ENCODE assay signal across 20 cellular contexts in the genomic region with DNA sequence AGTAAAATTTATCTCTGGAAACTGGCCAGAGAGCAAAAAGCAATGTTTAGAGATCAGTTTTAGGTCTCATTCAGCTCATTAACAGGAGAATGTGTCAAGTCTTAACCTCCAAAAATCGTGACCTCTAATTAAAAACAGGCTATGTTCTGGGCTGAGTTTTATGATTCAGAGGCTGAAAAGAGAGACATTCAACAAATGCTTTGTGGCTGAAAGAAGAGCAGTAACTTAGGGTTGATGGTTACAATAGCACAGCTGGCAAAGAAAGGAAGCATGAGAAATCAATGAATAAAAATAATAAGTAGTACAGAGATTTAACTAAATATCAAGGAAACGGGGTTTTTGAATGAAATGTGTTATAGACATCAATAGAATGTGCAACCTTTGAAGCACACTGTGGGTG. TPM values are rescaled to one million over a fixed set of nuclear protein-coding genes. Genes with fewer than 3 reads are reported as not detected.
DNase-seq lines count a peak whose midpoint lies in the region; ATAC-seq, FAIRE-seq and TF ChIP-seq lines count a peak whose summit lies in the region.
"Had no signal": no experiment of that assay in that cellular context is flagged by ENCODE, and none has a peak within 500 bp of the region (broad histone marks: within the 10 kb centered on the region; RNA-seq: fewer than 3 reads in every experiment).

No MANE protein-coding gene starts in this region.

- H3K27ac ChIP-seq in HUES64 (ENCODE audit: low read depth, low read length) (peak overlapping the region; percentile 46), K562 (ENCODE audit: extremely low read depth, low read depth, low read length) (no peak overlapping the region)
- H3K27ac ChIP-seq: VCaP had no signal

- peaks cover 40% of the 10 kb centered on the region for H3K36me3 Mint-ChIP-seq in mesothelial cell of epicardium
- H3K36me3 Mint-ChIP-seq in activated naive CD8-positive, alpha-beta T cell treated with anti-CD3 and anti-CD28 coated beads, Interleukin-2, amount 50 U/mL, for 24 hours (ENCODE audit: low read depth), result peaks cover 37% of the 10 kb centered on the region

- peaks cover 19% of the 10 kb centered on the region for H3K4me1 Mint-ChIP-seq in mesothelial cell of epicardium
- peaks cover 43% of the 10 kb centered on the region for H3K4me1 Mint-ChIP-seq in activated naive CD8-positive, alpha-beta T cell treated with anti-CD3 and anti-CD28 coated beads, Interleukin-2, amount 50 U/mL, for 24 hours

- no peak for TF ChIP-seq POLR2A in K562 (conservative IDR thresholded peaks at IDR 0.05)

- H3K4me3 Mint-ChIP-seq in mesothelial cell of epicardium, result no peak overlapping the region
- no peak overlapping the region for H3K4me3 Mint-ChIP-seq in activated naive CD8-positive, alpha-beta T cell treated with anti-CD3 and anti-CD28 coated beads, Interleukin-2, amount 50 U/mL, for 24 hours
- H3K4me3 Mint-ChIP-seq: T-cell had no signal

- 94% methylated on average over 2 of the region's 2 CpGs for WGBS in HUES64
- 58% methylated on average over 2 of the region's 2 CpGs for WGBS in K562 (ENCODE audit: insufficient coverage, low coverage, missing lambda C conversion rate)

- BruUV-seq in K562 (replicated peaks; lab: Mats Ljungman, UMichigan), result no TSS peak

- peak overlapping the region; percentile 37 for H3K27ac Mint-ChIP-seq in mesothelial cell of epicardium
- H3K27ac Mint-ChIP-seq in activated naive CD8-positive, alpha-beta T cell treated with anti-CD3 and anti-CD28 coated beads, Interleukin-2, amount 50 U/mL, for 24 hours, result no peak overlapping the region
- H3K27ac Mint-ChIP-seq: T-cell had no signal

- no peak overlapping the region for H2AFZ ChIP-seq in K562 (ENCODE audit: low read depth, low read length)

- in situ Hi-C loops in Caki2 (cut with HindIII; ENCODE audit: low pct_unique_long_range_greater_than_20kb, low sequenced_read_pairs), result no loop called here
- in situ Hi-C loops in K562 (cut with MboI), result no loop called here

- peaks cover 13% of the 10 kb centered on the region; the same call in 2 of the 3 replicates for H3K79me2 ChIP-seq in K562 (ENCODE audit: control insufficient read depth, insufficient read depth, low read length)

- no peaks in the 10 kb centered on the region for H3K27me3 ChIP-seq in HUES64 (ENCODE audit: insufficient read depth, low read length)
- no peaks in the 10 kb centered on the region for H3K27me3 ChIP-seq in K562 (ENCODE audit: control insufficient read depth in 2 of 2, insufficient read depth in 2 of 2, low read length in 2 of 2)
- H3K27me3 ChIP-seq: vagina had no signal

- H3K4me1 ChIP-seq in HUES64 (ENCODE audit: insufficient read depth, low read length) (peaks cover 33% of the 10 kb centered on the region), K562 (replicated peaks in 1 of 2; ENCODE audit: control insufficient read depth in 2 of 2, insufficient read depth in 2 of 2, low read length in 2 of 2) (peaks cover 0 to 12% of the 10 kb centered on the region in 2 experiments; a peak in 3 of 5 replicates)

- FAIRE-seq in K562 (lab: Jason Lieb, UNC), result peak; percentile 77

- POLR2A ChIA-PET in K562 (lab: Yijun Ruan, JAX), result interaction anchor here (0.6 to 4.4 kb wide), 5 partner anchors 10 to 468 kb away, joined by 4 to 25 read pairs (median 5); no protein-coding TSS in a partner anchor

- ATAC-seq in K562 (no peak), HG03469 (IDR thresholded peaks at IDR 0.05; ENCODE audit: unreplicated experiment) (no peak)
- no peak for ATAC-seq in activated naive CD8-positive, alpha-beta T cell treated with anti-CD3 and anti-CD28 coated beads, Interleukin-2, amount 50 U/mL, for 24 hours
- ATAC-seq: mucosa of descending colon, sciatic nerve, T-cell had no signal

- CTCF ChIA-PET in K562 (lab: Yijun Ruan, JAX; ENCODE audit: low intra/inter-chr PET ratio), result no interaction called here

- intact Hi-C loops in K562 (cut with micrococcal nuclease), result no loop called here

- no peak for TF ChIP-seq CTCF in K562 (IDR thresholded peaks at IDR 0.05 in 2 of 3, conservative IDR thresholded peaks at IDR 0.05 in 1 of 3; ENCODE audit: insufficient read depth in 2 of 3, low read depth in 1 of 3, low read length in 3 of 3)
- TF ChIP-seq CTCF in mesothelial cell of epicardium (IDR thresholded peaks at IDR 0.05; ENCODE audit: unreplicated experiment), result no peak

- peaks cover 34% of the 10 kb centered on the region for H3K36me3 ChIP-seq in HUES64 (ENCODE audit: insufficient read depth, low read length)
- H3K36me3 ChIP-seq in K562 (ENCODE audit: control insufficient read depth, insufficient read depth, low read length), result peaks cover 23% of the 10 kb centered on the region

- H3K9ac ChIP-seq in HUES64 (ENCODE audit: low read depth, low read length), result no peak overlapping the region
- H3K9ac ChIP-seq in K562 (ENCODE audit: insufficient read depth in 1 of 2, low read depth in 2 of 2, low read length in 2 of 2), result no peak overlapping the region

- H3K4me2 ChIP-seq in K562 (ENCODE audit: insufficient read depth, low read length), result no peak overlapping the region

- DNase-seq in Caki2 (ENCODE audit: low read depth) (peak; percentile 15), K562 (ENCODE audit: extremely low read depth in 1 of 4, low spot score in 3 of 4) (no peak), mesothelial cell of epicardium (ENCODE audit: low spot score in 2 of 2, unreplicated experiment in 2 of 2) (no peak), Ammon's horn (ENCODE audit: low spot score) (no peak)
- DNase-seq in activated naive CD8-positive, alpha-beta T cell treated with anti-CD3 and anti-CD28 coated beads, Interleukin-2, amount 50 U/mL, for 24 hours, result no peak
- no peak for DNase-seq in stimulated activated CD4-positive, alpha-beta T cell treated with anti-CD3 and anti-CD28 coated beads, Interleukin-4, amount 100 ng/mL, for 1 hour
- DNase-seq: COR-L47; GDM1; mucosa of descending colon; NCI-H1417 treated with DMSO at 0.1 percent for 48 hours; NCI-H2171; NCI-H748 treated with DMSO at 0.1 percent for 48 hours; occipital lobe; stimulated activated CD4-positive, alpha-beta T cell treated with anti-CD3 and anti-CD28 coated beads, Interleukin-2, amount 100 ng/mL, for 24 hours; T-cell had no signal

- H4K20me1 ChIP-seq in K562 (replicated peaks; ENCODE audit: control insufficient read depth, insufficient read depth, low read length), result no peaks in the 10 kb centered on the region

- TF ChIP-seq RAD21 in K562 (CRISPR knock-in tag; conservative IDR thresholded peaks at IDR 0.05 in 1 of 2, IDR thresholded peaks at IDR 0.05 in 1 of 2), result no peak

- no peak for TF ChIP-seq EP300 in K562 (IDR thresholded peaks at IDR 0.05; ENCODE audit: low read length)

- H3K9me3 Mint-ChIP-seq in mesothelial cell of epicardium, result peaks cover 17% of the 10 kb centered on the region
- peaks cover 15% of the 10 kb centered on the region for H3K9me3 Mint-ChIP-seq in activated naive CD8-positive, alpha-beta T cell treated with anti-CD3 and anti-CD28 coated beads, Interleukin-2, amount 50 U/mL, for 24 hours

- no peak overlapping the region for H3K4me3 ChIP-seq in HUES64 (ENCODE audit: low read length)
- no peak overlapping the region for H3K4me3 ChIP-seq in K562
- H3K4me3 ChIP-seq: mucosa of descending colon, vagina had no signal

- H3K9me3 ChIP-seq in HUES64 (ENCODE audit: insufficient read depth, low read depth, low read length) (no peaks in the 10 kb centered on the region), K562 (replicated peaks; ENCODE audit: control insufficient read depth, insufficient read depth, low read depth, low read length) (peaks cover 5% of the 10 kb centered on the region; the same call in 1 of the 2 replicates)
- H3K9me3 ChIP-seq: mucosa of descending colon, vagina had no signal

- H3K27me3 Mint-ChIP-seq in mesothelial cell of epicardium (ENCODE audit: low read depth), result no peaks in the 10 kb centered on the region
- H3K27me3 Mint-ChIP-seq in activated naive CD8-positive, alpha-beta T cell treated with anti-CD3 and anti-CD28 coated beads, Interleukin-2, amount 50 U/mL, for 24 hours, result no peaks in the 10 kb centered on the region
- H3K27me3 Mint-ChIP-seq: T-cell had no signal

- no peaks in the 10 kb centered on the region for H3K9me1 ChIP-seq in K562 (ENCODE audit: control insufficient read depth, insufficient read depth, low read length)

TF ChIP-seq in K562, 482 proteins besides CTCF, POLR2A, EP300 and RAD21 (continues in another document):
- TF ChIP-seq KLF16 (IDR thresholded peaks at IDR 0.05) (no peak), ZBTB1 (CRISPR knock-in tag; IDR thresholded peaks at IDR 0.05; ENCODE audit: borderline replicate concordance, low read depth) (no peak)
- TF ChIP-seq, protein P1, sequence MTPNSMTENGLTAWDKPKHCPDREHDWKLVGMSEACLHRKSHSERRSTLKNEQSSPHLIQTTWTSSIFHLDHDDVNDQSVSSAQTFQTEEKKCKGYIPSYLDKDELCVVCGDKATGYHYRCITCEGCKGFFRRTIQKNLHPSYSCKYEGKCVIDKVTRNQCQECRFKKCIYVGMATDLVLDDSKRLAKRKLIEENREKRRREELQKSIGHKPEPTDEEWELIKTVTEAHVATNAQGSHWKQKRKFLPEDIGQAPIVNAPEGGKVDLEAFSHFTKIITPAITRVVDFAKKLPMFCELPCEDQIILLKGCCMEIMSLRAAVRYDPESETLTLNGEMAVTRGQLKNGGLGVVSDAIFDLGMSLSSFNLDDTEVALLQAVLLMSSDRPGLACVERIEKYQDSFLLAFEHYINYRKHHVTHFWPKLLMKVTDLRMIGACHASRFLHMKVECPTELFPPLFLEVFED (CRISPR knock-in tag; conservative IDR thresholded peaks at IDR 0.05), result no peak

RNA-seq across cellular contexts. Expression of a gene that starts 13.1 kb away (rescaled TPM):
- total RNA-seq in Caki2 (2014; rRNA removed; shearing (Covaris generic); ENCODE audit: low replicate concordance), result 395 and 500 TPM in 2 replicates
- polyA plus RNA-seq in HUES64 (2013, experiment 1 of 2), result 164 TPM
- 187 TPM for polyA plus RNA-seq in HUES64 (2013, experiment 2 of 2)
- 63.6 and 121 TPM in 2 replicates for total RNA-seq in K562 (2011; cell fraction: chromatin; rRNA removed; ENCODE audit: low replicate concordance)
- 64.2 and 69.3 TPM in 2 replicates for total RNA-seq in K562 (2011; cell fraction: nucleolus; rRNA removed)
- total RNA-seq in K562 (2011; cell fraction: nucleoplasm; rRNA removed), result 73.3 and 83.1 TPM in 2 replicates
- total RNA-seq in K562 (2014; rRNA removed) (40.1 and 65.8 TPM in 2 replicates), K562 (2014; rRNA removed; fragmentation: Illumina TruSeq; extraction: Trizol) (49.2 and 54.5 TPM in 2 replicates), K562 (2015; rRNA removed; fragmentation: Illumina TruSeq; extraction: Trizol) (43.5 and 47.9 TPM in 2 replicates), K562 (2021) (44.6 and 49.3 TPM in 2 replicates), mesothelial cell of epicardium (96.6 to 110 TPM (median 103 TPM) in 3 replicates)
- polyA plus RNA-seq in K562 (2011; rRNA removed) (55.5 and 56.3 TPM in 2 replicates), K562 (2014; fragmentation: Illumina TruSeq; extraction: Trizol) (60.9 and 77.7 TPM in 2 replicates), K562 (2014; fragmentation: Nextera tagmentation; extraction: Ambion mirVana) (10 to 100 TPM; 16.1 to 18.0 TPM), K562 (2014; rRNA removed) (40.6 and 43.7 TPM in 2 replicates)
- 68.0 and 84.8 TPM in 2 replicates for polyA plus RNA-seq in K562 (2011; cell fraction: cytosol; rRNA removed)
- 110 and 144 TPM in 2 replicates for polyA plus RNA-seq in K562 (2011; cell fraction: nucleus; rRNA removed)
- 43.2 and 67.0 TPM in 2 replicates for polyA plus RNA-seq in K562 (2012)
- polyA minus RNA-seq in K562 (2011; rRNA and poly(A)+ RNA removed), result 62.8 and 65.0 TPM in 2 replicates
- 20.3 and 31.7 TPM in 2 replicates for polyA minus RNA-seq in K562 (2011; cell fraction: cytosol; rRNA and poly(A)+ RNA removed)
- 54.0 and 105 TPM in 2 replicates for polyA minus RNA-seq in K562 (2011; cell fraction: nucleus; rRNA and poly(A)+ RNA removed)
